Comparison of ENCODE assay signal across 14 cellular contexts in genomic region chr11:121478226-121478894, GRCh38. TPM values are rescaled to one million over a fixed set of nuclear protein-coding genes. Genes with fewer than 3 reads are reported as not detected.
DNase-seq lines count a peak whose midpoint lies in the region; ATAC-seq, FAIRE-seq and TF ChIP-seq lines count a peak whose summit lies in the region.
"Had no signal": no experiment of that assay in that cellular context is flagged by ENCODE, and none has a peak within 500 bp of the region (broad histone marks: within the 10 kb centered on the region; RNA-seq: fewer than 3 reads in every experiment).

No MANE protein-coding gene starts in this region.

- DNase-seq in DND-41 (no peak), NCI-H2196 (lab: John Stamatoyannopoulos, UW; ENCODE audit: unreplicated experiment) (peak; percentile 41), glutamatergic neuron (no peak), pancreas (peak in 2 of 6 donors; percentile 25 to 41), NCI-H1092 (lab: John Stamatoyannopoulos, UW) (no peak), cerebellar cortex (ENCODE audit: low spot score) (no peak)
- no peak for DNase-seq in stimulated activated CD4-positive, alpha-beta T cell treated with anti-CD3 and anti-CD28 coated beads, Interleukin-4, amount 100 ng/mL, for 1 hour
- DNase-seq: activated T-cell treated with anti-CD3 and anti-CD28 coated beads, Interleukin-2, amount 50 U/mL, for 4 hours; effector CD4-positive, alpha-beta T cell; NCI-H1048; NCI-H510A had no signal

- H3K36me3 ChIP-seq in DND-41 (ENCODE audit: insufficient read depth, low read length) (peaks cover 38% of the 10 kb centered on the region), pancreas (no peaks in the 10 kb centered on the region)

- H3K4me3 Mint-ChIP-seq in glutamatergic neuron (ENCODE audit: unreplicated experiment) = peak overlapping the region; percentile 44
- H3K4me3 Mint-ChIP-seq: activated T-cell treated with anti-CD3 and anti-CD28 coated beads, Interleukin-2, amount 50 U/mL, for 4 hours had no signal

- H3K27ac Mint-ChIP-seq in glutamatergic neuron (ENCODE audit: unreplicated experiment) = peak overlapping the region; percentile 71

- 50 to 51% methylated on average over 18 of the region's 18 CpGs for WGBS in pancreas, 2 donors

- peaks cover 5% of the 10 kb centered on the region for H3K9me3 Mint-ChIP-seq in glutamatergic neuron (ENCODE audit: unreplicated experiment)
- H3K9me3 Mint-ChIP-seq: activated T-cell treated with anti-CD3 and anti-CD28 coated beads, Interleukin-2, amount 50 U/mL, for 4 hours had no signal

- no peak overlapping the region for H3K9ac ChIP-seq in DND-41 (ENCODE audit: low read depth, low read length)

- H3K4me2 ChIP-seq in DND-41 (ENCODE audit: insufficient read depth, low read length) = no peak overlapping the region

- H3K4me3 ChIP-seq in DND-41 (ENCODE audit: low read depth in 1 of 2, low read length in 2 of 2) (no peak overlapping the region), pancreas (no peak overlapping the region)

- ATAC-seq in DND-41 (ENCODE audit: insufficient read depth, low read depth) (no peak), pancreas (peak; percentile 75 to 94 (median 81)), GM21619 (IDR thresholded peaks at IDR 0.05; ENCODE audit: unreplicated experiment) (no peak)
- ATAC-seq: activated T-cell treated with anti-CD3 and anti-CD28 coated beads, Interleukin-2, amount 50 U/mL, for 4 hours; Right ventricle myocardium inferior had no signal

- no peaks in the 10 kb centered on the region for H3K36me3 Mint-ChIP-seq in glutamatergic neuron (ENCODE audit: unreplicated experiment)

- H2AFZ ChIP-seq in DND-41 (ENCODE audit: low read depth, low read length) = no peak overlapping the region

- H3K27ac ChIP-seq in DND-41 (ENCODE audit: low read length) = peak overlapping the region; percentile 17; the same call in 1 of the 2 replicates
- peak overlapping the region in 2 of 4 donors; percentile 23 to 54 for H3K27ac ChIP-seq in pancreas

- FAIRE-seq in pancreas (lab: Jason Lieb, UNC) = no peak
- FAIRE-seq: astrocyte had no signal

- peaks cover 15% of the 10 kb centered on the region for H3K4me1 Mint-ChIP-seq in glutamatergic neuron (ENCODE audit: low read depth, unreplicated experiment)

- H3K4me1 ChIP-seq in DND-41 (ENCODE audit: insufficient read depth, low read length) (peaks cover 47% of the 10 kb centered on the region), pancreas (peaks cover 0 to 3% (median 0%) of the 10 kb centered on the region in 3 donors)

- no peak for TF ChIP-seq CTCF in DND-41 (IDR thresholded peaks at IDR 0.05; ENCODE audit: borderline replicate concordance, extremely low read depth, low read length, poor library complexity, severe bottlenecking)
- TF ChIP-seq CTCF in glutamatergic neuron (IDR thresholded peaks at IDR 0.05; ENCODE audit: partially characterized antibody, unreplicated experiment) = no peak
- no peak for TF ChIP-seq CTCF in pancreas (IDR thresholded peaks at IDR 0.05)

- H3K27me3 ChIP-seq in DND-41 (ENCODE audit: insufficient read depth, low read length, poor library complexity) = no peaks in the 10 kb centered on the region
- no peaks in the 10 kb centered on the region for H3K27me3 ChIP-seq in pancreas

- intact Hi-C loops in pancreas (cut with DNase I) = no loop called here

- no peaks in the 10 kb centered on the region for H3K9me3 ChIP-seq in DND-41 (ENCODE audit: insufficient read depth, low read length, severe bottlenecking)
- H3K9me3 ChIP-seq in pancreas = no peaks in the 10 kb centered on the region

- peaks cover 9% of the 10 kb centered on the region for H3K79me2 ChIP-seq in DND-41 (ENCODE audit: insufficient read depth, low read length)

- no peaks in the 10 kb centered on the region for H4K20me1 ChIP-seq in DND-41 (ENCODE audit: insufficient read depth, low read length)

- H3K27me3 Mint-ChIP-seq in glutamatergic neuron (ENCODE audit: unreplicated experiment) = peaks cover 3% of the 10 kb centered on the region

RNA-seq across cellular contexts. Expression of gene SORL1, which starts 26.2 kb away (rescaled TPM):
- total RNA-seq in glutamatergic neuron (ENCODE audit: unreplicated experiment) = 11.1 TPM
- 10 to 100 TPM; 11.2 to 47.5 (median 16.5) TPM for total RNA-seq in pancreas
- 10 to 100 TPM in 1 of 2 donors, 1 to 10 TPM in 1; 2.7 to 10.9 TPM for polyA plus RNA-seq in pancreas

Comparison
In these comparisons a context has a peak if more than half of its experiments do, and no peak if none do; other contexts are left out.
1. ATAC-seq: peak in pancreas (4 of 4); none in DND-41 (single experiment) and GM21619 (single experiment).